ENCODE assay signal across 9 cellular contexts in the genomic region with DNA sequence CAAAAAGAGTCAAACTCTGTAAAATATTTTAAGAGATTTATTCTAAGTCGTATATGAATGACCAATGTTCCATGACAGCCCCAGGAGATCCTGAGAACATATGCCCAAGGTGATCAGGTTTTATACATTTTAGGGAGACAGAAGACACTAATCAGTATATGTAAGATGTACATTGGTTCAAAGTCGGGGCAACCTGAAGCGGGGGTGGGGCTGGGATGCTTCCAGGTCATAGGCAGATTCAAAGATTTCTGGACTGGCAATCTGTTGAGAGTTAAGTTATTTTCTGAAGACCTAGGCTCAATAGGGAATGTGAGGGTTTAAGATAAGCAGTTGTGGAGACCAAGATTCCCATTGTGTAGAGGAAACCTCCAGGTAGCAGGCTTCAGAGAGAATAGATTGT.
"Had no signal": no experiment of that assay in that cellular context is flagged by ENCODE, and none has a peak within 500 bp of the region (broad histone marks: within the 10 kb centered on the region; RNA-seq: fewer than 3 reads in every experiment).

No MANE protein-coding gene starts in this region.

- H3K36me3 Mint-ChIP-seq: IgD-negative memory B cell had no signal

- H3K9ac ChIP-seq: KMS-11 had no signal

- H3K27ac Mint-ChIP-seq: IgD-negative memory B cell had no signal

- H3K4me3 Mint-ChIP-seq: H9, IgD-negative memory B cell had no signal

- ATAC-seq: HepG2 had no signal

- H3K27ac ChIP-seq: HL-60, KMS-11 had no signal

- DNase-seq: GOT3, H9, HCEC 1CT, Karpas-422, KBM-7 had no signal

- H3K4me2 ChIP-seq: KMS-11 had no signal

- H3K9me3 Mint-ChIP-seq: IgD-negative memory B cell had no signal
